1 cellular context compared by ENCODE assay signal in genomic region chr20:32204485-32205115, GRCh38.
TF ChIP-seq lines count a peak whose summit lies in the region.

No MANE protein-coding gene starts in this region.

TF ChIP-seq in K562, 482 proteins besides CTCF, POLR2A, EP300 and RAD21 (continued from another document):
- TF ChIP-seq GMEB1 (CRISPR knock-in tag; IDR thresholded peaks at IDR 0.05) (no peak), PPARD (CRISPR knock-in tag; IDR thresholded peaks at IDR 0.05) (no peak), KLF1 (tag; IDR thresholded peaks at IDR 0.05) (no peak), NR0B1 (IDR thresholded peaks at IDR 0.05; ENCODE audit: partially characterized antibody) (no peak), HES1 (IDR thresholded peaks at IDR 0.05; ENCODE audit: low read depth) (no peak), HNRNPL (IDR thresholded peaks at IDR 0.05; ENCODE audit: low read depth, low read length) (no peak), EP400 (IDR thresholded peaks at IDR 0.05) (no peak)
TF ChIP-seq in K562: peak in this region for 0.
